In the genomic region with DNA sequence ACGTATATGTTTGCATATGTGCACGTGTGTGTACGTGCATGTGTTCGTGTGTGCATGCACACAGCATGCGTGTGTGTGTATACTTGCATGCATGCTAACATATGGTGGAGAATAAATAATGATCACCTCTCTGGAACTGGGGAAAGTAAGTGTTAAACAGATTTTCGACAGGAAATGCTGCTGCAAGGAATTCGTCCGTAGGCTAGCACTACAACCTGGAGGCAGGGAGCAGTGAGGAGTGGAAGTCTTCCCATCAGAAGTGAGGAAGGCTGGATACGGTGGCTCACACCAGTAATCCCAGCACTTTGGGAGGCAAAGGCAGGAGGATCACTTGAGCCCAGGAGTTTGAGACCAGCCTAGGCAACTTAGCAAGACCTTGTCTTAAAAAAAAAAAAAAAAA, we compare ENCODE assay signal across 17 cellular contexts. TPM values are rescaled to one million over a fixed set of nuclear protein-coding genes. Genes with fewer than 3 reads are reported as not detected.
A peak's percentile ranks its signal among the peaks of the same experiment; 100 is the strongest.
DNase-seq lines count a peak whose midpoint lies in the region; ATAC-seq and TF ChIP-seq lines count a peak whose summit lies in the region.
"Had no signal": no experiment of that assay in that cellular context is flagged by ENCODE, and none has a peak within 500 bp of the region (broad histone marks: within the 10 kb centered on the region; RNA-seq: fewer than 3 reads in every experiment).

No MANE protein-coding gene starts in this region.

- no peaks in the 10 kb centered on the region for H3K27me3 ChIP-seq in KMS-11 (ENCODE audit: insufficient read depth, low read depth)
- no peaks in the 10 kb centered on the region for H3K27me3 ChIP-seq in endodermal cell (ENCODE audit: control insufficient read depth, insufficient read depth, low read length, poor library complexity, severe bottlenecking)
- H3K27me3 ChIP-seq: MG63 had no signal

- H2AFZ ChIP-seq in KMS-11 (ENCODE audit: low read depth): no peak overlapping the region

- H4K20me1 ChIP-seq in KMS-11 (ENCODE audit: insufficient read depth): no peaks in the 10 kb centered on the region

- no peaks in the 10 kb centered on the region for H3K36me3 Mint-ChIP-seq in endodermal cell (ENCODE audit: low read depth)

- TF ChIP-seq CTCF in KMS-11 (conservative IDR thresholded peaks at IDR 0.05; ENCODE audit: low read depth, low read length): no peak
- no peak for TF ChIP-seq CTCF in endodermal cell (conservative IDR thresholded peaks at IDR 0.05)

- no peak for ATAC-seq in HG03025 (IDR thresholded peaks at IDR 0.05; ENCODE audit: low FRiP score, unreplicated experiment)
- ATAC-seq: CD8-positive, alpha-beta T cell had no signal

- H3K36me3 ChIP-seq in KMS-11 (ENCODE audit: insufficient read depth) (no peaks in the 10 kb centered on the region), endodermal cell (ENCODE audit: control insufficient read depth, insufficient read depth, low read length) (no peaks in the 10 kb centered on the region)
- H3K36me3 ChIP-seq: MG63 had no signal

- H3K4me3 ChIP-seq in KMS-11 (IDR thresholded peaks at IDR 0.05; ENCODE audit: insufficient read depth, low read depth, low read length): no peak overlapping the region
- no peak overlapping the region for H3K4me3 ChIP-seq in endodermal cell (ENCODE audit: low read length)
- H3K4me3 ChIP-seq: MG63 had no signal

- H3K4me1 Mint-ChIP-seq in endodermal cell: peaks cover 19% of the 10 kb centered on the region

- 82 to 84% methylated on average over 9 of the region's 9 CpGs for WGBS in endodermal cell (ENCODE audit: insufficient coverage in 1 of 2, insufficient read length in 1 of 2), 2 experiments

- DNase-seq in endodermal cell (no peak), substantia nigra (lab: John Stamatoyannopoulos, UW) (no peak)
- DNase-seq in activated CD8-positive, alpha-beta memory T cell treated with anti-CD3 and anti-CD28 coated beads, Interleukin-2, amount 50 U/mL, for 48 hours: no peak
- no peak for DNase-seq in activated CD8-positive, alpha-beta memory T cell treated with anti-CD3 and anti-CD28 coated beads, Interleukin-2, amount 50 U/mL, for 4 hours
- DNase-seq: ACHN; CD8-positive, alpha-beta T cell; GOT3; MG63; NCI-H1092 treated with DMSO at 0.1 percent for 48 hours; NCI-H1694; NK-92 treated with Interleukin-12 subunit alpha and Interleukin-12 subunit beta, amount 100 ng/mL, for 24 hours; OCI-M1 had no signal

- no peak overlapping the region for H3K27ac ChIP-seq in KMS-11
- H3K27ac ChIP-seq in endodermal cell (ENCODE audit: low read depth, low read length): no peak overlapping the region
- H3K27ac ChIP-seq in substantia nigra (ENCODE audit: low read depth, low read length, poor library complexity, severe bottlenecking): peak overlapping the region; percentile 49

- peak overlapping the region; percentile 27 for H3K27ac Mint-ChIP-seq in endodermal cell
- H3K27ac Mint-ChIP-seq: B cell; CD8-positive, alpha-beta T cell had no signal

- H3K79me2 ChIP-seq in KMS-11 (ENCODE audit: insufficient read depth, low read depth): no peaks in the 10 kb centered on the region

- H3K27me3 Mint-ChIP-seq in endodermal cell (ENCODE audit: insufficient read depth): peaks cover 60% of the 10 kb centered on the region
- H3K27me3 Mint-ChIP-seq: B cell had no signal

- H3K4me1 ChIP-seq in KMS-11 (ENCODE audit: low read depth, poor library complexity, severe bottlenecking) (peaks cover 52% of the 10 kb centered on the region), endodermal cell (ENCODE audit: control insufficient read depth, insufficient read depth, low read length) (peaks cover 19% of the 10 kb centered on the region)

- no peaks in the 10 kb centered on the region for H3K9me3 ChIP-seq in endodermal cell (ENCODE audit: control insufficient read depth, low read length)
- H3K9me3 ChIP-seq: MG63 had no signal

- peak overlapping the region; percentile 82; the same call in 1 of the 2 replicates for H3K4me2 ChIP-seq in KMS-11

- H3K4me3 Mint-ChIP-seq in endodermal cell: no peak overlapping the region
- H3K4me3 Mint-ChIP-seq: B cell; CD8-positive, alpha-beta T cell had no signal

- peaks cover 2% of the 10 kb centered on the region for H3K9me3 Mint-ChIP-seq in endodermal cell
- H3K9me3 Mint-ChIP-seq: CD8-positive, alpha-beta T cell had no signal

- H3K9ac ChIP-seq in KMS-11 (no peak overlapping the region; the same call in 1 of the 2 replicates), endodermal cell (ENCODE audit: extremely low read depth, low read length, poor library complexity, severe bottlenecking) (no peak overlapping the region)

RNA-seq across cellular contexts. Expression of a gene that starts 4.8 kb away (rescaled TPM):
- 100 to 1,000 TPM; 104 to 143 TPM for total RNA-seq in endodermal cell
- 101 TPM for polyA plus RNA-seq in endodermal cell (2013, experiment 1 of 2)
- 74.7 TPM for polyA plus RNA-seq in endodermal cell (2013, experiment 2 of 2)

RNA-seq across cellular contexts. Expression of a gene that starts 39.1 kb away (rescaled TPM):
- under 1 TPM; 0.55 to 0.80 TPM for total RNA-seq in endodermal cell
- 0.75 TPM for polyA plus RNA-seq in endodermal cell (2013, experiment 1 of 2)
- polyA plus RNA-seq in endodermal cell (2013, experiment 2 of 2): 0.58 TPM
- total RNA-seq: Daoy, SK-MEL-5 had no signal

RNA-seq across cellular contexts. Expression of a gene that starts 49.5 kb away (rescaled TPM):
- total RNA-seq in endodermal cell: 10 to 100 TPM; 31.8 to 39.7 TPM
- 31.8 TPM for polyA plus RNA-seq in endodermal cell (2013, experiment 1 of 2)
- 26.2 TPM for polyA plus RNA-seq in endodermal cell (2013, experiment 2 of 2)

RNA-seq across cellular contexts. Expression of a gene that starts 55.3 kb away (rescaled TPM):
- total RNA-seq in endodermal cell: not detected
- 0.50 TPM for polyA plus RNA-seq in endodermal cell (2013, experiment 1 of 2)
- 0.12 TPM for polyA plus RNA-seq in endodermal cell (2013, experiment 2 of 2)
